Comparison of ENCODE assay signal across 11 cellular contexts in genomic region chr1:119554188-119554587, GRCh38. TPM values are rescaled to one million over a fixed set of nuclear protein-coding genes. Genes with fewer than 3 reads are reported as not detected.
A peak's percentile ranks its signal among the peaks of the same experiment; 100 is the strongest.
DNase-seq lines count a peak whose midpoint lies in the region; ATAC-seq lines count a peak whose summit lies in the region.
"Had no signal": no experiment of that assay in that cellular context is flagged by ENCODE, and none has a peak within 500 bp of the region (broad histone marks: within the 10 kb centered on the region; RNA-seq: fewer than 3 reads in every experiment).

No MANE protein-coding gene starts in this region.

- ATAC-seq in GM21529 (IDR thresholded peaks at IDR 0.05; ENCODE audit: unreplicated experiment) = no peak

- H3K4me3 ChIP-seq in thymus (ENCODE audit: low read length) = no peak overlapping the region
- no peak overlapping the region for H3K4me3 ChIP-seq in HAP-1
- H3K4me3 ChIP-seq: neural progenitor cell had no signal

- H3K27me3 ChIP-seq in thymus (ENCODE audit: control insufficient read depth, insufficient read depth) (no peaks in the 10 kb centered on the region), HAP-1 (ENCODE audit: low read depth) (0 out of 2 replicates have a peak, but pooled peaks cover 6% of the 10 kb centered on the region)
- H3K27me3 ChIP-seq: neural progenitor cell had no signal

- in situ Hi-C loops in HAP-1 (cut with MboI; ENCODE audit: low sequenced_read_pairs) = loop anchor here (25.0 kb wide), 2 partner anchors 108 to 242 kb away; no protein-coding TSS in a partner anchor

- peak overlapping the region; percentile 5 for H3K27ac ChIP-seq in thymus (ENCODE audit: low read depth)
- H3K27ac ChIP-seq: 22Rv1, neural progenitor cell had no signal

- H3K9me3 ChIP-seq in thymus (ENCODE audit: control insufficient read depth) (no peaks in the 10 kb centered on the region), HAP-1 (no peaks in the 10 kb centered on the region)

- DNase-seq in DMS 273 (lab: John Stamatoyannopoulos, UW; ENCODE audit: unreplicated experiment) (peak; percentile 22), DMS 273 treated with DMSO at 0.1 percent for 48 hours (lab: John Stamatoyannopoulos, UW) (no peak), SW480 (ENCODE audit: low spot score) (peak; percentile 30), iPS-NIHi11 (ENCODE audit: low spot score) (peak; percentile 15), activated T-cell treated with anti-CD3 and anti-CD28 coated beads for 4 hours (no peak), HAP-1 (ENCODE audit: low spot score in 2 of 2) (no peak)
- DNase-seq: activated naive CD8-positive, alpha-beta T cell treated with anti-CD3 and anti-CD28 coated beads, Interleukin-2, amount 10 ng/mL, durations not matched to agents 7 days and 5 days had no signal

- H3K36me3 ChIP-seq in thymus (ENCODE audit: control insufficient read depth, insufficient read depth) = no peaks in the 10 kb centered on the region
- H3K36me3 ChIP-seq in HAP-1 (replicated peaks) = no peaks in the 10 kb centered on the region
- H3K36me3 ChIP-seq: neural progenitor cell had no signal

- H3K4me1 ChIP-seq in thymus (ENCODE audit: control insufficient read depth, insufficient read depth, low read length) (no peaks in the 10 kb centered on the region), HAP-1 (no peaks in the 10 kb centered on the region)
- H3K4me1 ChIP-seq: neural progenitor cell had no signal

RNA-seq across cellular contexts. Expression of gene HSD3B1, which starts 47.2 kb away (rescaled TPM):
- 0.39 TPM for polyA plus RNA-seq in thymus

Comparison
In these comparisons a context has a peak if more than half of its experiments do, and no peak if none do; other contexts are left out.
1. DNase-seq: peak in DMS 273 (single experiment), SW480 (single experiment) and iPS-NIHi11 (single experiment); none in DMS 273 treated with DMSO at 0.1 percent for 48 hours (single experiment), activated T-cell treated with anti-CD3 and anti-CD28 coated beads for 4 hours (single experiment) and HAP-1 (0 of 2).